ENCODE assay signal across 1 cellular context in the genomic region with DNA sequence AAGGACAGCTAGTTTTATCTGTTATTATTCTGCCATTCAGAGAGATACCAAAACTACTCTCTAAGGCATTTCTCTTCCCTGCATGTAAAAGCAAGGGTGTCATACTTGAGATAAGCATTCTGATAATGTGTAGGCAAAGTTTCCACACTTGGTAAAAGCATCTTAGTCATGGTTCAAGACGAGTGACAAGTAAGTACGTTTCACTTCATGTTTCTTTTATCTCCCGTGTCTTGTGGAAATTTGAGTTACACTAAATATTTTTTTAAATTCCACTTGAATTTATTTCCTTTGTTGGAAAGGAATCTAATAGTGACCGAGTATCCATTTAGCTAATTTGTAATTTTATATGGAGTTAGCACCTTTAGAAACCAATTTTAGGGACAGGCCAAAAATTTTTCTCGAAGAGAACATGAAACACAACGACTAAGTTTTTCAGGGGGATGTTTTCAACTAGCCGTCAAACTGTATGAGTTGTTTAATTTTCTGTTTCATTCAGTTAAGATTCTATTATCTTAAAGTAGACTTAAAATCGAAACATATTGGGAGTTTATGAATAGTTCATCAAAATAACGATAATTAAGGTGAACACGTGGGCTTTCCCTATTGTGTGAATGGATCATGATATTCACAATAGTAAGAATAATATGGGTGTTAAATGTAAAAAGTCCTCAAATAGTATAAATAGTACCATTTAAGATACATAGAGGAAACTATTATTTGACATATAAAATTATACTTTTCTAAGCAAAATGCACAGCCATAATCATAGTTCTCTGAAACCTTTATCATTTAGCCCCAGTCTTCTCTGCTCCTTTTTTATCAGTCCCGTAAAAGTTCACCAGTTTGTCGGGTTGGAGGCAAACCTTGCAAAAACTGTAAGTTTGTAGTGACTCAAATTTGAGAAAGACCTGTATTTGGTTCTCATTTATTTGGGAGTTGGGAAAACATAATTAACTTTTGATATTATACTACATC.
TF ChIP-seq lines count a peak whose summit lies in the region.

No MANE protein-coding gene starts in this region.

TF ChIP-seq in K562, 482 proteins besides CTCF, POLR2A, EP300 and RAD21 (continued from another document and continues in another):
- TF ChIP-seq, protein P1, sequence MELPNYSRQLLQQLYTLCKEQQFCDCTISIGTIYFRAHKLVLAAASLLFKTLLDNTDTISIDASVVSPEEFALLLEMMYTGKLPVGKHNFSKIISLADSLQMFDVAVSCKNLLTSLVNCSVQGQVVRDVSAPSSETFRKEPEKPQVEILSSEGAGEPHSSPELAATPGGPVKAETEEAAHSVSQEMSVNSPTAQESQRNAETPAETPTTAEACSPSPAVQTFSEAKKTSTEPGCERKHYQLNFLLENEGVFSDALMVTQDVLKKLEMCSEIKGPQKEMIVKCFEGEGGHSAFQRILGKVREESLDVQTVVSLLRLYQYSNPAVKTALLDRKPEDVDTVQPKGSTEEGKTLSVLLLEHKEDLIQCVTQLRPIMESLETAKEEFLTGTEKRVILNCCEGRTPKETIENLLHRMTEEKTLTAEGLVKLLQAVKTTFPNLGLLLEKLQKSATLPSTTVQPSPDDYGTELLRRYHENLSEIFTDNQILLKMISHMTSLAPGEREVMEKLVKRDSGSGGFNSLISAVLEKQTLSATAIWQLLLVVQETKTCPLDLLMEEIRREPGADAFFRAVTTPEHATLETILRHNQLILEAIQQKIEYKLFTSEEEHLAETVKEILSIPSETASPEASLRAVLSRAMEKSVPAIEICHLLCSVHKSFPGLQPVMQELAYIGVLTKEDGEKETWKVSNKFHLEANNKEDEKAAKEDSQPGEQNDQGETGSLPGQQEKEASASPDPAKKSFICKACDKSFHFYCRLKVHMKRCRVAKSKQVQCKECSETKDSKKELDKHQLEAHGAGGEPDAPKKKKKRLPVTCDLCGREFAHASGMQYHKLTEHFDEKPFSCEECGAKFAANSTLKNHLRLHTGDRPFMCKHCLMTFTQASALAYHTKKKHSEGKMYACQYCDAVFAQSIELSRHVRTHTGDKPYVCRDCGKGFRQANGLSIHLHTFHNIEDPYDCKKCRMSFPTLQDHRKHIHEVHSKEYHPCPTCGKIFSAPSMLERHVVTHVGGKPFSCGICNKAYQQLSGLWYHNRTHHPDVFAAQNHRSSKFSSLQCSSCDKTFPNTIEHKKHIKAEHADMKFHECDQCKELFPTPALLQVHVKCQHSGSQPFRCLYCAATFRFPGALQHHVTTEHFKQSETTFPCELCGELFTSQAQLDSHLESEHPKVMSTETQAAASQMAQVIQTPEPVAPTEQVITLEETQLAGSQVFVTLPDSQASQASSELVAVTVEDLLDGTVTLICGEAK (IDR thresholded peaks at IDR 0.05): no peak
- TF ChIP-seq, protein P1 (CRISPR knock-in tag; IDR thresholded peaks at IDR 0.05): no peak
- TF ChIP-seq BRD4 (IDR thresholded peaks at IDR 0.05): no peak; the same call in 1 of the 2 replicates
- TF ChIP-seq MXI1 (IDR thresholded peaks at IDR 0.05; ENCODE audit: low read depth, low read length): no peak
- TF ChIP-seq DNMT1 (IDR thresholded peaks at IDR 0.05): no peak
- TF ChIP-seq ESRRA (IDR thresholded peaks at IDR 0.05; ENCODE audit: borderline replicate concordance, low read depth): no peak
- no peak for TF ChIP-seq HLTF (IDR thresholded peaks at IDR 0.05)
- TF ChIP-seq NELFE (IDR thresholded peaks at IDR 0.05; ENCODE audit: insufficient read depth, insufficient read length): no peak
- TF ChIP-seq ARID3A (IDR thresholded peaks at IDR 0.05; ENCODE audit: borderline replicate concordance, low read depth, low read length): peak; percentile 74; the same call in 1 of the 2 replicates
- TF ChIP-seq ERF (CRISPR knock-in tag; IDR thresholded peaks at IDR 0.05): no peak
- TF ChIP-seq SAFB (IDR thresholded peaks at IDR 0.05; ENCODE audit: borderline replicate concordance, low read depth, low read length): no peak
- no peak for TF ChIP-seq FOXA1 (IDR thresholded peaks at IDR 0.05; ENCODE audit: borderline replicate concordance)
- TF ChIP-seq HMG20A (CRISPR knock-in tag; conservative IDR thresholded peaks at IDR 0.05): no peak
- no peak for TF ChIP-seq ZNF76 (CRISPR knock-in tag; IDR thresholded peaks at IDR 0.05; ENCODE audit: borderline replicate concordance)
- TF ChIP-seq NR1H2 (CRISPR knock-in tag; IDR thresholded peaks at IDR 0.05): no peak
- no peak for TF ChIP-seq RERE (CRISPR knock-in tag; IDR thresholded peaks at IDR 0.05; ENCODE audit: borderline replicate concordance)
- TF ChIP-seq ZNF217 (CRISPR knock-in tag; IDR thresholded peaks at IDR 0.05): no peak
- TF ChIP-seq, protein P2, sequence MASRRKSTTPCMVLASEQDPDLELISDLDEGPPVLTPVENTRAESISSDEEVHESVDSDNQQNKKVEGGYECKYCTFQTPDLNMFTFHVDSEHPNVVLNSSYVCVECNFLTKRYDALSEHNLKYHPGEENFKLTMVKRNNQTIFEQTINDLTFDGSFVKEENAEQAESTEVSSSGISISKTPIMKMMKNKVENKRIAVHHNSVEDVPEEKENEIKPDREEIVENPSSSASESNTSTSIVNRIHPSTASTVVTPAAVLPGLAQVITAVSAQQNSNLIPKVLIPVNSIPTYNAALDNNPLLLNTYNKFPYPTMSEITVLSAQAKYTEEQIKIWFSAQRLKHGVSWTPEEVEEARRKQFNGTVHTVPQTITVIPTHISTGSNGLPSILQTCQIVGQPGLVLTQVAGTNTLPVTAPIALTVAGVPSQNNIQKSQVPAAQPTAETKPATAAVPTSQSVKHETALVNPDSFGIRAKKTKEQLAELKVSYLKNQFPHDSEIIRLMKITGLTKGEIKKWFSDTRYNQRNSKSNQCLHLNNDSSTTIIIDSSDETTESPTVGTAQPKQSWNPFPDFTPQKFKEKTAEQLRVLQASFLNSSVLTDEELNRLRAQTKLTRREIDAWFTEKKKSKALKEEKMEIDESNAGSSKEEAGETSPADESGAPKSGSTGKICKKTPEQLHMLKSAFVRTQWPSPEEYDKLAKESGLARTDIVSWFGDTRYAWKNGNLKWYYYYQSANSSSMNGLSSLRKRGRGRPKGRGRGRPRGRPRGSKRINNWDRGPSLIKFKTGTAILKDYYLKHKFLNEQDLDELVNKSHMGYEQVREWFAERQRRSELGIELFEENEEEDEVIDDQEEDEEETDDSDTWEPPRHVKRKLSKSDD (conservative IDR thresholded peaks at IDR 0.05; ENCODE audit: low read length): no peak
- no peak for TF ChIP-seq ZNF197 (CRISPR knock-in tag; IDR thresholded peaks at IDR 0.05; ENCODE audit: low read depth)
- TF ChIP-seq, protein P3, sequence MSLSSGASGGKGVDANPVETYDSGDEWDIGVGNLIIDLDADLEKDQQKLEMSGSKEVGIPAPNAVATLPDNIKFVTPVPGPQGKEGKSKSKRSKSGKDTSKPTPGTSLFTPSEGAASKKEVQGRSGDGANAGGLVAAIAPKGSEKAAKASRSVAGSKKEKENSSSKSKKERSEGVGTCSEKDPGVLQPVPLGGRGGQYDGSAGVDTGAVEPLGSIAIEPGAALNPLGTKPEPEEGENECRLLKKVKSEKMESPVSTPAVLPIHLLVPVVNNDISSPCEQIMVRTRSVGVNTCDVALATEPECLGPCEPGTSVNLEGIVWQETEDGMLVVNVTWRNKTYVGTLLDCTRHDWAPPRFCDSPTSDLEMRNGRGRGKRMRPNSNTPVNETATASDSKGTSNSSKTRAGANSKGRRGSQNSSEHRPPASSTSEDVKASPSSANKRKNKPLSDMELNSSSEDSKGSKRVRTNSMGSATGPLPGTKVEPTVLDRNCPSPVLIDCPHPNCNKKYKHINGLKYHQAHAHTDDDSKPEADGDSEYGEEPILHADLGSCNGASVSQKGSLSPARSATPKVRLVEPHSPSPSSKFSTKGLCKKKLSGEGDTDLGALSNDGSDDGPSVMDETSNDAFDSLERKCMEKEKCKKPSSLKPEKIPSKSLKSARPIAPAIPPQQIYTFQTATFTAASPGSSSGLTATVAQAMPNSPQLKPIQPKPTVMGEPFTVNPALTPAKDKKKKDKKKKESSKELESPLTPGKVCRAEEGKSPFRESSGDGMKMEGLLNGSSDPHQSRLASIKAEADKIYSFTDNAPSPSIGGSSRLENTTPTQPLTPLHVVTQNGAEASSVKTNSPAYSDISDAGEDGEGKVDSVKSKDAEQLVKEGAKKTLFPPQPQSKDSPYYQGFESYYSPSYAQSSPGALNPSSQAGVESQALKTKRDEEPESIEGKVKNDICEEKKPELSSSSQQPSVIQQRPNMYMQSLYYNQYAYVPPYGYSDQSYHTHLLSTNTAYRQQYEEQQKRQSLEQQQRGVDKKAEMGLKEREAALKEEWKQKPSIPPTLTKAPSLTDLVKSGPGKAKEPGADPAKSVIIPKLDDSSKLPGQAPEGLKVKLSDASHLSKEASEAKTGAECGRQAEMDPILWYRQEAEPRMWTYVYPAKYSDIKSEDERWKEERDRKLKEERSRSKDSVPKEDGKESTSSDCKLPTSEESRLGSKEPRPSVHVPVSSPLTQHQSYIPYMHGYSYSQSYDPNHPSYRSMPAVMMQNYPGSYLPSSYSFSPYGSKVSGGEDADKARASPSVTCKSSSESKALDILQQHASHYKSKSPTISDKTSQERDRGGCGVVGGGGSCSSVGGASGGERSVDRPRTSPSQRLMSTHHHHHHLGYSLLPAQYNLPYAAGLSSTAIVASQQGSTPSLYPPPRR (CRISPR knock-in tag; IDR thresholded peaks at IDR 0.05; ENCODE audit: borderline replicate concordance): no peak
